ENCODE assay signal across 1 cellular context in the genomic region with DNA sequence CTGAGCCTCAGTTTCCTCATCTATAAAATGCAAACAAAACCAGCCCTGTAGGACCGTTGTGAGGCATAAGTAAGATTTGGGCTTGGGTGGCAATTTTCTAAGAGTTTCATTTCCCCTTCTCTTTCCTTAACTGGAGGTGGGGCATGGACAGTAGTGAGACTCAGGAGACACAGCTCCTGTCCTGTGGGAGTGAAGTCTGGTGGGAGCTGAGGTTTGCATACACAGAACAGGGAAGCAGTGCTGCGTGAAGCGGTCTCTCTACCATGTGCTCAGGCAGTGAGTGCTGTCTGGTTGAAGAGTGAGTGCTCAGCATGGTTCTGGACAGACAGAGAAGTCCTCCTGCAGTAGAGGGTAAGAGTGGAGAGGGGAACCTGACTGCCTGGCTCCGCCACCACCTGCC.
TF ChIP-seq lines count a peak whose summit lies in the region.

No MANE protein-coding gene starts in this region.

TF ChIP-seq in K562, 482 proteins besides CTCF, POLR2A, EP300 and RAD21:
- TF ChIP-seq ILK (tag; IDR thresholded peaks at IDR 0.05; ENCODE audit: borderline replicate concordance, low read depth) (no peak), CSDE1 (IDR thresholded peaks at IDR 0.05) (no peak), KAT7 (CRISPR knock-in tag; IDR thresholded peaks at IDR 0.05; ENCODE audit: borderline replicate concordance) (no peak), NEUROD1 (IDR thresholded peaks at IDR 0.05; ENCODE audit: borderline replicate concordance, low read depth, low read length, partially characterized antibody) (no peak), FOSL1 (tag; conservative IDR thresholded peaks at IDR 0.05) (no peak), BMI1 (IDR thresholded peaks at IDR 0.05; ENCODE audit: low read length) (no peak), TCF7L2 (IDR thresholded peaks at IDR 0.05; ENCODE audit: low read depth, low read length) (no peak), SMC3 (conservative IDR thresholded peaks at IDR 0.05; ENCODE audit: insufficient read depth, low read depth, low read length) (no peak), NONO (IDR thresholded peaks at IDR 0.05; ENCODE audit: low read depth in 2 of 2, low read length in 1 of 2) (no peak), CHD1 (IDR thresholded peaks at IDR 0.05; ENCODE audit: low read length) (no peak), U2AF1 (optimal IDR thresholded peaks at IDR 0.05; ENCODE audit: low read depth, low read length) (no peak), HMG20B (CRISPR knock-in tag; IDR thresholded peaks at IDR 0.05) (no peak), ATF7 (IDR thresholded peaks at IDR 0.05) (no peak), ZNF121 (CRISPR knock-in tag; conservative IDR thresholded peaks at IDR 0.05) (no peak), SOX6 (IDR thresholded peaks at IDR 0.05) (no peak), HLTF (IDR thresholded peaks at IDR 0.05) (no peak), NCOA1 (IDR thresholded peaks at IDR 0.05; ENCODE audit: low read depth) (no peak)
- TF ChIP-seq, protein P1, sequence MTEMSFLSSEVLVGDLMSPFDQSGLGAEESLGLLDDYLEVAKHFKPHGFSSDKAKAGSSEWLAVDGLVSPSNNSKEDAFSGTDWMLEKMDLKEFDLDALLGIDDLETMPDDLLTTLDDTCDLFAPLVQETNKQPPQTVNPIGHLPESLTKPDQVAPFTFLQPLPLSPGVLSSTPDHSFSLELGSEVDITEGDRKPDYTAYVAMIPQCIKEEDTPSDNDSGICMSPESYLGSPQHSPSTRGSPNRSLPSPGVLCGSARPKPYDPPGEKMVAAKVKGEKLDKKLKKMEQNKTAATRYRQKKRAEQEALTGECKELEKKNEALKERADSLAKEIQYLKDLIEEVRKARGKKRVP (CRISPR knock-in tag; IDR thresholded peaks at IDR 0.05) = no peak
